20 cellular contexts compared by ENCODE assay signal in genomic region chr6:154070657-154071056, GRCh38. TPM values are rescaled to one million over a fixed set of nuclear protein-coding genes. Genes with fewer than 3 reads are reported as not detected.
A peak's percentile ranks its signal among the peaks of the same experiment; 100 is the strongest.
DNase-seq lines count a peak whose midpoint lies in the region; ATAC-seq, FAIRE-seq and TF ChIP-seq lines count a peak whose summit lies in the region.
"Had no signal": no experiment of that assay in that cellular context is flagged by ENCODE, and none has a peak within 500 bp of the region (broad histone marks: within the 10 kb centered on the region; RNA-seq: fewer than 3 reads in every experiment).

No MANE protein-coding gene starts in this region.

- H3K36me3 ChIP-seq in PC-3 (ENCODE audit: low read depth, low read length) = no peaks in the 10 kb centered on the region

- no peak overlapping the region for H3K4me2 ChIP-seq in PC-3 (ENCODE audit: low read length)

- no peak overlapping the region for H3K9ac ChIP-seq in PC-3 (ENCODE audit: low read length)

- H3K27ac ChIP-seq in PC-3 (ENCODE audit: low read length) = no peak overlapping the region

- H3K4me1 ChIP-seq in PC-3 (ENCODE audit: insufficient read depth, low read length) = no peaks in the 10 kb centered on the region
- H3K4me1 ChIP-seq: Caco-2 had no signal

- peak; percentile 20 for DNase-seq in PC-3
- peak; percentile 76 for DNase-seq in epithelial cell of esophagus (ENCODE audit: low read depth)
- peak; percentile 98 for DNase-seq in renal cortical epithelial cell (ENCODE audit: low read depth)
- DNase-seq in epidermal melanocyte (ENCODE audit: insufficient read length, low spot score) = no peak
- no peak for DNase-seq in D721Med (ENCODE audit: insufficient read length, low spot score)
- DNase-seq: Caco-2; CD4-positive, CD25-positive, alpha-beta regulatory T cell; DMS53; MV-4-11; NCI-H1417; NCI-H1930; NCI-H2171 treated with DMSO at 0.1 percent for 48 hours; NCI-H446 treated with DMSO at 0.1 percent for 48 hours; NCI-H748 treated with DMSO at 0.1 percent for 48 hours; OCI-M1 had no signal

- POLR2A ChIA-PET in PC-3 (lab: Charles Lee; ENCODE audit: unreplicated experiment) = no interaction called here

- H3F3A ChIP-seq in PC-3 (ENCODE audit: low read length, unreplicated experiment) = no peaks in the 10 kb centered on the region

- CTCF ChIA-PET in PC-3 (lab: Charles Lee) = no interaction called here

- no peaks in the 10 kb centered on the region for H3K79me2 ChIP-seq in PC-3 (ENCODE audit: low read length)

- H4K20me1 ChIP-seq in PC-3 (ENCODE audit: low read length) = no peaks in the 10 kb centered on the region

- H3K27me3 ChIP-seq in PC-3 (ENCODE audit: low read length) = no peaks in the 10 kb centered on the region

- TF ChIP-seq CTCF in PC-3 (conservative IDR thresholded peaks at IDR 0.05; ENCODE audit: low read depth, low read length) (no peak), epithelial cell of esophagus (IDR thresholded peaks at IDR 0.05; ENCODE audit: insufficient read depth, low read depth, low read length, missing control alignments) (no peak), D721Med (IDR thresholded peaks at IDR 0.05; ENCODE audit: insufficient read depth, missing control alignments) (no peak)

- no peaks in the 10 kb centered on the region for H3K9me3 ChIP-seq in PC-3 (ENCODE audit: low read length)
- H3K9me3 ChIP-seq: Caco-2 had no signal

- BruUV-seq in PC-3 (replicated peaks; lab: Mats Ljungman, UMichigan) = no TSS peak

- H3K4me3 ChIP-seq in PC-3 (ENCODE audit: low read length) (no peak overlapping the region), epithelial cell of esophagus (ENCODE audit: low read length) (no peak overlapping the region)

- no peak for FAIRE-seq in D721Med (lab: Jason Lieb, UNC)
- FAIRE-seq: H1 had no signal

- intact Hi-C loops in PC-3 (cut with micrococcal nuclease) = no loop called here

- no peak overlapping the region for H2AFZ ChIP-seq in PC-3 (ENCODE audit: low read length)

- no peaks in the 10 kb centered on the region for H3K9me2 ChIP-seq in PC-3 (replicated peaks; ENCODE audit: low read length)

- ATAC-seq in HG03060 (IDR thresholded peaks at IDR 0.05; ENCODE audit: low read depth, unreplicated experiment) (peak; percentile 62), PC-3 (no peak), HG03469 (IDR thresholded peaks at IDR 0.05; ENCODE audit: unreplicated experiment) (no peak)
- ATAC-seq: Right ventricle myocardium inferior had no signal

RNA-seq across cellular contexts. Expression of gene OPRM1, which starts 31.6 kb away (rescaled TPM):
- total RNA-seq in PC-3 (2014; rRNA removed) (not detected in 2 replicates), renal cortical epithelial cell (not detected in 2 replicates)
- total RNA-seq: B cell; Caco-2; CD4-positive, CD25-positive, alpha-beta regulatory T cell; H1; Right ventricle myocardium inferior had no signal

Comparison
In these comparisons a context has a peak if more than half of its experiments do, and no peak if none do; other contexts are left out.
1. DNase-seq: peak in PC-3 (single experiment), epithelial cell of esophagus (single experiment) and renal cortical epithelial cell (single experiment); none in epidermal melanocyte (single experiment) and D721Med (single experiment).